In the genomic region with DNA sequence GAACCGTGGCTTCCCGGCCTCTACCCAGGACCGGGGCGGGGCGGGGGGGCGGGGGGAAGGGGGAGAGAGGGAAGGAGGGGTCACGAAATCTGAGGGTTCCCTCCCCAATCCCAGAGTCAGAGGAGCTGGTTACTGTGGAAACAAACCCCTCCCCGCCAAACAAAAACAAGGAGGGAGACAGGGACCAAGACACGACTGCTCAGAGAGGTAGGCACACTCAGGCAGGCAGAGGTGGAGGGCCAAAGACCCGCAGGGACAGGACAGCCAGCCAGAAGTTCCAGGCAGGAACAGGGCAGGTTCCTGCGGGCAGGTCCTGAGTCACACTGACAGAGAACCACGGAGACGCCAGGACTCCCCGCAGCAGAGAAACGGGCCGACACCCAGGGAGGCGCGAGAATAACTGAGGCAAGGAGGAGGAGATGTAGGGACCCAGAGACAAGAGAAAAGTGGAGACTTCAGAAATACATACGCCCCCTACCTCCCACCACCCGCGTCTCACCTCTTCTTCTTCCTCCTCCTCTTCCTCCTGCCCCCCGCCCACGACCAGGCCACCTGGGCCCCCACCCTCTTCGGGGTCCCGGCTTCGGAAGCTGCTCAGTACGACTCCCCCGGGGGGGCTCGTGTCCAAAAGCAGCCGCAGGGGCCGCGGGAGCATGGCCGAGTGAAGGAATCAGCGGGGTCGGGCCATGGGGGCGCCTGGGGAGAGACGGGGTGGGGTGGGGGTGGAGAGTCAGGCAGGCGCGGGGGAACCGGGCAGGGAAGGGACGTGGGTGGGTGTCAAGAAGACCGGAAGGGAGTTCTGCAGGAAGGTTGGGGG, we compare ENCODE assay signal across 8 cellular contexts. TPM values are rescaled to one million over a fixed set of nuclear protein-coding genes. Genes with fewer than 3 reads are reported as not detected.
DNase-seq lines count a peak whose midpoint lies in the region; ATAC-seq and TF ChIP-seq lines count a peak whose summit lies in the region.

No MANE protein-coding gene starts in this region.

- no peaks in the 10 kb centered on the region for H3K27me3 Mint-ChIP-seq in activated naive CD8-positive, alpha-beta T cell treated with anti-CD3 and anti-CD28 coated beads, Interleukin-2, amount 50 U/mL, for 24 hours
- H3K27me3 Mint-ChIP-seq in glutamatergic neuron (ENCODE audit: unreplicated experiment) = peaks cover 9% of the 10 kb centered on the region

- no peaks in the 10 kb centered on the region for H3K9me3 Mint-ChIP-seq in activated naive CD8-positive, alpha-beta T cell treated with anti-CD3 and anti-CD28 coated beads, Interleukin-2, amount 50 U/mL, for 24 hours
- peaks cover 5% of the 10 kb centered on the region for H3K9me3 Mint-ChIP-seq in glutamatergic neuron (ENCODE audit: unreplicated experiment)

- peak; percentile 59 for DNase-seq in D341Med (ENCODE audit: low spot score)
- DNase-seq in HCEC 1CT = peak; percentile 75
- DNase-seq in RPMI8226 = peak; percentile 74
- peak; percentile 66 for DNase-seq in activated naive CD8-positive, alpha-beta T cell treated with anti-CD3 and anti-CD28 coated beads, Interleukin-2, amount 50 U/mL, for 24 hours
- DNase-seq in glutamatergic neuron = peak; percentile 45
- peak; percentile 50 for DNase-seq in omental fat pad (ENCODE audit: low spot score)
- no peak for DNase-seq in SHP77 treated with DMSO at 0.1 percent for 48 hours (lab: John Stamatoyannopoulos, UW)

- ATAC-seq in activated naive CD8-positive, alpha-beta T cell treated with anti-CD3 and anti-CD28 coated beads, Interleukin-2, amount 50 U/mL, for 24 hours = peak; percentile 44
- ATAC-seq in omental fat pad (ENCODE audit: low FRiP score) (peak; percentile 63), GM18873 (IDR thresholded peaks at IDR 0.05; ENCODE audit: low FRiP score, unreplicated experiment) (no peak)

- peaks cover 29% of the 10 kb centered on the region for H3K36me3 Mint-ChIP-seq in activated naive CD8-positive, alpha-beta T cell treated with anti-CD3 and anti-CD28 coated beads, Interleukin-2, amount 50 U/mL, for 24 hours (ENCODE audit: low read depth)
- H3K36me3 Mint-ChIP-seq in glutamatergic neuron (ENCODE audit: unreplicated experiment) = no peaks in the 10 kb centered on the region

- H3K4me3 Mint-ChIP-seq in activated naive CD8-positive, alpha-beta T cell treated with anti-CD3 and anti-CD28 coated beads, Interleukin-2, amount 50 U/mL, for 24 hours = peak overlapping the region; percentile 93
- peak overlapping the region; percentile 98 for H3K4me3 Mint-ChIP-seq in glutamatergic neuron (ENCODE audit: unreplicated experiment)

- peaks cover 33% of the 10 kb centered on the region for H3K4me1 Mint-ChIP-seq in activated naive CD8-positive, alpha-beta T cell treated with anti-CD3 and anti-CD28 coated beads, Interleukin-2, amount 50 U/mL, for 24 hours
- no peaks in the 10 kb centered on the region for H3K4me1 Mint-ChIP-seq in glutamatergic neuron (ENCODE audit: low read depth, unreplicated experiment)

- peak; percentile 16 for TF ChIP-seq CTCF in glutamatergic neuron (IDR thresholded peaks at IDR 0.05; ENCODE audit: partially characterized antibody, unreplicated experiment)
- no peak for TF ChIP-seq CTCF in omental fat pad (IDR thresholded peaks at IDR 0.05)

- H3K27ac Mint-ChIP-seq in activated naive CD8-positive, alpha-beta T cell treated with anti-CD3 and anti-CD28 coated beads, Interleukin-2, amount 50 U/mL, for 24 hours = peak overlapping the region; percentile 98
- peak overlapping the region; percentile 92 for H3K27ac Mint-ChIP-seq in glutamatergic neuron (ENCODE audit: unreplicated experiment)

RNA-seq across cellular contexts. Expression of a gene that starts 0.6 kb away (rescaled TPM):
- total RNA-seq in glutamatergic neuron (ENCODE audit: unreplicated experiment) (61.3 TPM), omental fat pad (10 to 100 TPM; 28.7 to 81.2 (median 41.7) TPM)

RNA-seq across cellular contexts. Expression of a gene that starts 8.8 kb away (rescaled TPM):
- total RNA-seq in glutamatergic neuron (ENCODE audit: unreplicated experiment) (69.7 TPM), omental fat pad (10 to 100 TPM; 16.0 to 30.8 (median 23.1) TPM)

RNA-seq across cellular contexts. Expression of a gene that starts 9.1 kb away (rescaled TPM):
- 48.3 TPM for total RNA-seq in glutamatergic neuron (ENCODE audit: unreplicated experiment)
- 100 to 1,000 TPM in 1 of 4 donors, 10 to 100 TPM in 3; 49.7 to 103 (median 54.3) TPM for total RNA-seq in omental fat pad

RNA-seq across cellular contexts. Expression of a gene that starts 15.7 kb away (rescaled TPM):
- total RNA-seq in glutamatergic neuron (ENCODE audit: unreplicated experiment) = 4.7 TPM
- total RNA-seq in omental fat pad = 10 to 100 TPM; 50.2 to 90.5 (median 69.1) TPM

RNA-seq across cellular contexts. Expression of a gene that starts 19.4 kb away (rescaled TPM):
- total RNA-seq in glutamatergic neuron (ENCODE audit: unreplicated experiment) = 21.7 TPM
- 10 to 100 TPM; 10.7 to 15.3 (median 11.6) TPM for total RNA-seq in omental fat pad
